ENCODE assay signal across 1 cellular context in the genomic region with DNA sequence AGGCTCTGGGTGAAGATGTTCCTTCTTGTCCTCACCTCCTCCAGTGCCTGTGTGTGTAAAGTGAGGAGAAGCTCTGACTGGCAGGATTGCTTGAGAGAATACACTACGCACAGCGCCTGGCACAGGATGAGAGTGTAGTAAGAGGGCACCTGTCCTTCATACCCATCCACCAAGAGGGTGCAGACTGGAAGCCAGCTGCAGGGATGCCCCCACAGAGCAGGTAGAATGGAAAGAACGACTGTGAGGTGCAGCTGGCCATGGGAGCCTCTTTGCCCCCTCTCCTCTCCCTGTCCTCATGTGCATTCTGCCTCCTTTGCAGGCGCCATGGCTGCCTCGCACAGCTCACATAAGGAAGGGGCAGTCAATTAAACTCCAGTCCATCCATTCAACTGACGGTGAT.
TF ChIP-seq lines count a peak whose summit lies in the region.

No MANE protein-coding gene starts in this region.

TF ChIP-seq in IMR-90, 13 proteins besides CTCF, POLR2A, EP300 and RAD21 (continued from another document):
- TF ChIP-seq, protein P1, sequence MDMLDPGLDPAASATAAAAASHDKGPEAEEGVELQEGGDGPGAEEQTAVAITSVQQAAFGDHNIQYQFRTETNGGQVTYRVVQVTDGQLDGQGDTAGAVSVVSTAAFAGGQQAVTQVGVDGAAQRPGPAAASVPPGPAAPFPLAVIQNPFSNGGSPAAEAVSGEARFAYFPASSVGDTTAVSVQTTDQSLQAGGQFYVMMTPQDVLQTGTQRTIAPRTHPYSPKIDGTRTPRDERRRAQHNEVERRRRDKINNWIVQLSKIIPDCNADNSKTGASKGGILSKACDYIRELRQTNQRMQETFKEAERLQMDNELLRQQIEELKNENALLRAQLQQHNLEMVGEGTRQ (IDR thresholded peaks at IDR 0.05; ENCODE audit: low read depth, low read length): no peak
- TF ChIP-seq RCOR1 (IDR thresholded peaks at IDR 0.05; ENCODE audit: insufficient replicate concordance, low read length) (no peak), FOS (IDR thresholded peaks at IDR 0.05; ENCODE audit: low read depth, low read length) (no peak)
